1 cellular context compared by ENCODE assay signal in the genomic region with DNA sequence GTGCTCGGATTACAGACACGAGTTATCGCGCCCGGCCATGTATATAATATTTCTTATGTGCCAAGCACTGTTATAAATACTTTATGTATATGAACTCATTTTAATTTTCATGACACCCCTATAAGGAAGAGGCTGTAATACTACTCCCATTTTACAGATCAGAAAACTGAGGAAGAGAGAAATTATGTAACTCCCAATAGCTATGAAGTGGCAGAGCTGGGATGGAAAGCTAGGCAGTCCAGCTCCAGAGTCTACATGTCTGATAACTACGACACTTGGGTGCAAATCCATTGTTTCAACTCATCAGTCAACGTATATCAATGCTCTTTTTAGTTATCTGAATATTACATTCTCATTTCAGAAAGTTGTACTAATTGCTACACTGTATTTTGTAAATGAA.
TF ChIP-seq lines count a peak whose summit lies in the region.

No MANE protein-coding gene starts in this region.

TF ChIP-seq in liver, 16 proteins besides CTCF, POLR2A, EP300 and RAD21 (continued from another document):
- TF ChIP-seq YY1 (IDR thresholded peaks at IDR 0.05) = no peak
- TF ChIP-seq JUND (IDR thresholded peaks at IDR 0.05) = no peak
- TF ChIP-seq GABPA (IDR thresholded peaks at IDR 0.05 in 1 of 2, conservative IDR thresholded peaks at IDR 0.05 in 1 of 2) = no peak
